In the genomic region with DNA sequence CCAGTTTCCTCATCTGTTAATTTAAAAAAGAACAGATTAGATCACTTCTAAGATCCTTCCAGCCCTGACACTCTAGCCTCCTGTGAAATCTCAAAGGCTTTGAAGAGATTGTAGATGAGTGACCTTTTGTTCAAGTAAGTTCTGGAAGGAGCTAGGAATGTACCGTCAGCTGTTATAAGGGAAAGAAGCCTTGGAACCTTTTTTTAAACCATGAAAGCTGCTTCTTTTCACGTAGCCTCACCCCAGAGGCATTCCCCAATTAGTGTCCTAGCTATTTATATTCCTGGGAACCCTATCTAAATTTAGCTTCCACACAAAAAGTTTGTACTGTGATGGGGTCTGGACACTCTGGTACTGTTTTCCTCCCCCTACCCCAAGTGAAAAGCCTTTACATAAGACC, we compare ENCODE assay signal across 26 cellular contexts. TPM values are rescaled to one million over a fixed set of nuclear protein-coding genes. Genes with fewer than 3 reads are reported as not detected.
"Had no signal": no experiment of that assay in that cellular context is flagged by ENCODE, and none has a peak within 500 bp of the region (broad histone marks: within the 10 kb centered on the region; RNA-seq: fewer than 3 reads in every experiment).

No MANE protein-coding gene starts in this region.

- H3K36me3 ChIP-seq: right lobe of liver, spleen had no signal

- H3K9me3 Mint-ChIP-seq: activated B cell treated with CpG ODN at 0.5 μM for 24 hours; activated naive CD4-positive, alpha-beta T cell treated with anti-CD3 and anti-CD28 coated beads for 36 hours; activated naive CD8-positive, alpha-beta T cell treated with anti-CD3 and anti-CD28 coated beads, Interleukin-2, amount 10 ng/mL, durations not matched to agents 7 days and 5 days; dendritic cell treated with granulocyte-macrophage colony-stimulating factor and Interleukin-4, amounts not matched to agents 40 ng/mL and 50 ng/mL, for 4 days; memory B cell; naive thymus-derived CD4-positive, alpha-beta T cell had no signal

- H3K4me3 Mint-ChIP-seq: activated B cell treated with CpG ODN at 0.5 μM for 24 hours; activated naive CD4-positive, alpha-beta T cell treated with anti-CD3 and anti-CD28 coated beads for 36 hours; activated naive CD8-positive, alpha-beta T cell treated with anti-CD3 and anti-CD28 coated beads, Interleukin-2, amount 10 ng/mL, durations not matched to agents 7 days and 5 days; dendritic cell treated with granulocyte-macrophage colony-stimulating factor and Interleukin-4, amounts not matched to agents 40 ng/mL and 50 ng/mL, for 4 days; memory B cell; naive thymus-derived CD4-positive, alpha-beta T cell; T-helper 17 cell had no signal

- H3K9me3 ChIP-seq: mucosa of descending colon, right lobe of liver, spleen had no signal

- H3K4me3 ChIP-seq: mucosa of descending colon, right lobe of liver, SK-N-MC, spleen had no signal

- ATAC-seq: mucosa of descending colon; naive thymus-derived CD4-positive, alpha-beta T cell; right lobe of liver; T-helper 17 cell had no signal

- H3K27me3 ChIP-seq: right lobe of liver had no signal

- H3K4me1 ChIP-seq: right lobe of liver, spleen had no signal

- H3K4me1 Mint-ChIP-seq: activated B cell treated with CpG ODN at 0.5 μM for 24 hours; activated naive CD8-positive, alpha-beta T cell treated with anti-CD3 and anti-CD28 coated beads, Interleukin-2, amount 10 ng/mL, durations not matched to agents 7 days and 5 days; memory B cell had no signal

- H3K27ac ChIP-seq: right lobe of liver, SK-N-MC, spleen had no signal

- H3K27ac Mint-ChIP-seq: activated B cell treated with CpG ODN at 0.5 μM for 24 hours; activated naive CD4-positive, alpha-beta T cell treated with anti-CD3 and anti-CD28 coated beads for 36 hours; activated naive CD8-positive, alpha-beta T cell treated with anti-CD3 and anti-CD28 coated beads, Interleukin-2, amount 10 ng/mL, durations not matched to agents 7 days and 5 days; dendritic cell treated with granulocyte-macrophage colony-stimulating factor and Interleukin-4, amounts not matched to agents 40 ng/mL and 50 ng/mL, for 4 days; memory B cell; naive thymus-derived CD4-positive, alpha-beta T cell had no signal

- H3K36me3 Mint-ChIP-seq: activated naive CD8-positive, alpha-beta T cell treated with anti-CD3 and anti-CD28 coated beads, Interleukin-2, amount 10 ng/mL, durations not matched to agents 7 days and 5 days; memory B cell; naive thymus-derived CD4-positive, alpha-beta T cell had no signal

- DNase-seq: activated B cell treated with CpG ODN at 0.5 μM for 24 hours; activated CD4-positive, alpha-beta T cell treated with anti-CD3 and anti-CD28 coated beads for 4 hours; activated CD4-positive, alpha-beta T cell treated with anti-CD3 and anti-CD28 coated beads, Interleukin-2, amount 50 U/mL, for 48 hours; activated naive CD4-positive, alpha-beta T cell treated with anti-CD3 and anti-CD28 coated beads for 36 hours; activated naive CD8-positive, alpha-beta T cell treated with anti-CD3 and anti-CD28 coated beads, Interleukin-2, amount 10 ng/mL, durations not matched to agents 7 days and 5 days; activated T-cell treated with anti-CD3 and anti-CD28 coated beads, Interleukin-2, amount 50 U/mL, for 48 hours; amygdala; effector CD4-positive, alpha-beta T cell; foreskin melanocyte; hypothalamus; mucosa of descending colon; naive thymus-derived CD4-positive, alpha-beta T cell; right lobe of liver; spleen; stimulated activated CD4-positive, alpha-beta T cell treated with anti-CD3 and anti-CD28 coated beads, Interleukin-4, amount 100 ng/mL, for 24 hours; stimulated activated naive CD4-positive, alpha-beta T cell treated with Interleukin-2 at 50 U/mL for 16 hours; SW 1271; T-helper 17 cell had no signal

RNA-seq across cellular contexts. Expression of gene SLN, which starts 35.8 kb away (rescaled TPM):
- total RNA-seq: activated B cell treated with CpG ODN at 0.5 μM for 24 hours; activated naive CD4-positive, alpha-beta T cell treated with anti-CD3 and anti-CD28 coated beads for 36 hours; activated naive CD8-positive, alpha-beta T cell treated with anti-CD3 and anti-CD28 coated beads, Interleukin-2, amount 10 ng/mL, durations not matched to agents 7 days and 5 days; bronchial epithelial cell; chondrocyte; fibroblast of lung; naive thymus-derived CD4-positive, alpha-beta T cell; osteocyte; pulmonary artery endothelial cell; T-helper 17 cell had no signal
- polyA plus RNA-seq: fibroblast of lung; naive thymus-derived CD4-positive, alpha-beta T cell had no signal
